8 cellular contexts compared by ENCODE assay signal in genomic region chr10:121823993-121824463, GRCh38.
DNase-seq lines count a peak whose midpoint lies in the region; ATAC-seq and TF ChIP-seq lines count a peak whose summit lies in the region.

No MANE protein-coding gene starts in this region.

- H3K36me3 ChIP-seq in adrenal gland (replicated peaks in 1 of 2) (no peaks in the 10 kb centered on the region), testis (ENCODE audit: low read depth, missing control alignments) (no peaks in the 10 kb centered on the region)

- no peaks in the 10 kb centered on the region for H3K9me3 ChIP-seq in adrenal gland (replicated peaks in 1 of 3)
- H3K9me3 ChIP-seq in testis: no peaks in the 10 kb centered on the region

- H3K4me3 Mint-ChIP-seq in activated naive CD8-positive, alpha-beta T cell treated with anti-CD3 and anti-CD28 coated beads for 36 hours: no peak overlapping the region

- H3K27me3 Mint-ChIP-seq in activated naive CD8-positive, alpha-beta T cell treated with anti-CD3 and anti-CD28 coated beads for 36 hours: no peaks in the 10 kb centered on the region

- no peaks in the 10 kb centered on the region for H3K4me1 Mint-ChIP-seq in activated naive CD8-positive, alpha-beta T cell treated with anti-CD3 and anti-CD28 coated beads for 36 hours

- no peak for ATAC-seq in HG03442 (IDR thresholded peaks at IDR 0.05; ENCODE audit: unreplicated experiment)

- H3K27ac ChIP-seq in adrenal gland (no peak overlapping the region), testis (no peak overlapping the region)

- TF ChIP-seq POLR2A in adrenal gland (IDR thresholded peaks at IDR 0.05) (no peak), testis (IDR thresholded peaks at IDR 0.05) (no peak)

- H3K4me1 ChIP-seq in adrenal gland (replicated peaks in 1 of 2): peaks cover 0 to 5% of the 10 kb centered on the region in 2 donors
- no peaks in the 10 kb centered on the region for H3K4me1 ChIP-seq in testis

- H3K4me3 ChIP-seq in LNCaP clone FGC (ENCODE audit: low read depth, low read length) (no peak overlapping the region), adrenal gland (no peak overlapping the region), testis (no peak overlapping the region)

- H3K9me3 Mint-ChIP-seq in activated naive CD8-positive, alpha-beta T cell treated with anti-CD3 and anti-CD28 coated beads for 36 hours: peaks cover 1% of the 10 kb centered on the region

- H3K27me3 ChIP-seq in adrenal gland: no peaks in the 10 kb centered on the region
- no peaks in the 10 kb centered on the region for H3K27me3 ChIP-seq in testis

- TF ChIP-seq CTCF in GM12872 (IDR thresholded peaks at IDR 0.05; ENCODE audit: insufficient read depth, low read depth, low read length): peak; percentile 74
- TF ChIP-seq CTCF in LNCaP clone FGC (IDR thresholded peaks at IDR 0.05; ENCODE audit: control insufficient read depth, extremely low read depth, insufficient read depth): peak; percentile 55
- TF ChIP-seq CTCF in adrenal gland (IDR thresholded peaks at IDR 0.05): peak; percentile 50 to 74 (median 62)
- TF ChIP-seq CTCF in testis (IDR thresholded peaks at IDR 0.05): peak; percentile 18 to 64 (median 41)

- 67 to 81% (median 67%) methylated on average over 5 of the region's 5 CpGs for WGBS in adrenal gland, 4 donors
- 70 to 79% methylated on average over 5 of the region's 5 CpGs for WGBS in testis, 2 donors

- DNase-seq in AG08396 (ENCODE audit: low spot score) (peak; percentile 59), LNCaP clone FGC (ENCODE audit: low read depth) (no peak), adrenal gland (peak in 2 of 7 donors; percentile 8 to 15), iPS DF 4.7 (ENCODE audit: extremely low read depth, low spot score) (peak; percentile 7), testis (no peak)
- DNase-seq in activated naive CD8-positive, alpha-beta T cell treated with anti-CD3 and anti-CD28 coated beads for 36 hours: no peak

- H3K27ac Mint-ChIP-seq in activated naive CD8-positive, alpha-beta T cell treated with anti-CD3 and anti-CD28 coated beads for 36 hours: no peak overlapping the region

- intact Hi-C loops in adrenal gland (cut with DNase I): no loop called here
- intact Hi-C loops in testis (cut with DNase I; ENCODE audit: low total_unique reads): no loop called here

- H3K36me3 Mint-ChIP-seq in activated naive CD8-positive, alpha-beta T cell treated with anti-CD3 and anti-CD28 coated beads for 36 hours: peaks cover 18% of the 10 kb centered on the region

Comparison
In these comparisons a context has a peak if more than half of its experiments do, and no peak if none do; other contexts are left out.
1. DNase-seq: peak in AG08396 (single experiment) and iPS DF 4.7 (single experiment); none in LNCaP clone FGC (single experiment), testis (single experiment) and activated naive CD8-positive, alpha-beta T cell treated with anti-CD3 and anti-CD28 coated beads for 36 hours (single experiment).
2. Peak in every context shown above with its lines, with median percentiles within 50 percentile points of each other: CTCF ChIP-seq.